13 cellular contexts compared by ENCODE assay signal in genomic region chr3:53242642-53243041, GRCh38. TPM values are rescaled to one million over a fixed set of nuclear protein-coding genes. Genes with fewer than 3 reads are reported as not detected.
DNase-seq lines count a peak whose midpoint lies in the region; TF ChIP-seq lines count a peak whose summit lies in the region.
"Had no signal": no experiment of that assay in that cellular context is flagged by ENCODE, and none has a peak within 500 bp of the region (broad histone marks: within the 10 kb centered on the region; RNA-seq: fewer than 3 reads in every experiment).

No MANE protein-coding gene starts in this region.

- H3K4me1 Mint-ChIP-seq in osteocyte (ENCODE audit: unreplicated experiment), result peaks cover 74% of the 10 kb centered on the region

- peaks cover 17% of the 10 kb centered on the region for H3K4me1 ChIP-seq in fibroblast of lung (ENCODE audit: control insufficient read depth, extremely low read depth, insufficient read depth, low read length)
- H3K4me1 ChIP-seq: BE2C, parathyroid adenoma had no signal

- H3K4me2 ChIP-seq in fibroblast of lung (ENCODE audit: extremely low read depth, insufficient read depth, low read length), result no peak overlapping the region

- H3K9me3 Mint-ChIP-seq in osteocyte (ENCODE audit: unreplicated experiment), result no peaks in the 10 kb centered on the region

- H3K36me3 Mint-ChIP-seq in osteocyte (ENCODE audit: unreplicated experiment), result peaks cover 34% of the 10 kb centered on the region

- no peaks in the 10 kb centered on the region for H3K27me3 ChIP-seq in fibroblast of lung (ENCODE audit: control insufficient read depth, insufficient read depth, low read length)
- H3K27me3 ChIP-seq: BE2C had no signal

- TF ChIP-seq CTCF in AG10803 (conservative IDR thresholded peaks at IDR 0.05; ENCODE audit: low read length) (no peak), fibroblast of lung (conservative IDR thresholded peaks at IDR 0.05 in 1 of 2, IDR thresholded peaks at IDR 0.05 in 1 of 2; ENCODE audit: low read depth in 1 of 2, low read length in 2 of 2) (no peak), osteocyte (IDR thresholded peaks at IDR 0.05) (no peak)

- no peaks in the 10 kb centered on the region for H4K20me1 ChIP-seq in fibroblast of lung (ENCODE audit: control insufficient read depth, extremely low read depth, insufficient read depth, low read length)

- H3K9me3 ChIP-seq in fibroblast of lung (ENCODE audit: control insufficient read depth, insufficient read depth, low read depth, low read length), result no peaks in the 10 kb centered on the region
- H3K9me3 ChIP-seq: BE2C had no signal

- no peaks in the 10 kb centered on the region for H3K27me3 Mint-ChIP-seq in osteocyte (ENCODE audit: unreplicated experiment)

- no peak overlapping the region for H3K9ac ChIP-seq in fibroblast of lung (ENCODE audit: insufficient read depth, low read length)
- H3K9ac ChIP-seq: parathyroid adenoma had no signal

- H2AFZ ChIP-seq in fibroblast of lung (ENCODE audit: low read length), result no peak overlapping the region
- H2AFZ ChIP-seq: parathyroid adenoma had no signal

- DNase-seq in AG10803 (ENCODE audit: low read depth), result peak; percentile 52
- DNase-seq in T1000 (lab: John Stamatoyannopoulos, UW), result peak; percentile 54
- DNase-seq in fibroblast of lung (ENCODE audit: low read depth in 2 of 2), result peak in 1 of 2 donors; percentile 32
- DNase-seq in osteocyte (ENCODE audit: extremely low spot score, unreplicated experiment), result no peak
- no peak for DNase-seq in NCI-H526 treated with DMSO at 0.1 percent for 48 hours (lab: John Stamatoyannopoulos, UW)
- no peak for DNase-seq in hepatic stellate cell (ENCODE audit: low spot score)
- no peak for DNase-seq in DMS 273 (lab: John Stamatoyannopoulos, UW; ENCODE audit: unreplicated experiment)
- DNase-seq in stimulated activated CD4-positive, alpha-beta T cell treated with anti-CD3 and anti-CD28 coated beads, Interleukin-1b, Interleukin-23, amount 100 ng/mL, for 48 hours, result no peak
- DNase-seq: left colon; stimulated activated CD4-positive, alpha-beta T cell treated with anti-CD3 and anti-CD28 coated beads, Interleukin-4, amount 100 ng/mL, for 24 hours had no signal

- peak overlapping the region; percentile 84 for H3K27ac Mint-ChIP-seq in osteocyte (ENCODE audit: unreplicated experiment)

- peaks cover 24% of the 10 kb centered on the region for H3K36me3 ChIP-seq in fibroblast of lung (ENCODE audit: control insufficient read depth, insufficient read depth, low read length)

- H3K79me2 ChIP-seq in fibroblast of lung (ENCODE audit: control insufficient read depth, insufficient read depth, low read length), result peaks cover 80% of the 10 kb centered on the region

- peak overlapping the region; percentile 34 for H3K27ac ChIP-seq in fibroblast of lung (ENCODE audit: insufficient read depth, low read length)
- H3K27ac ChIP-seq: parathyroid adenoma had no signal

- no peak overlapping the region for H3K4me3 Mint-ChIP-seq in osteocyte (ENCODE audit: unreplicated experiment)

- no peak overlapping the region for H3K4me3 ChIP-seq in AG10803 (ENCODE audit: low read length)
- no peak overlapping the region for H3K4me3 ChIP-seq in fibroblast of lung (replicated peaks in 1 of 4; ENCODE audit: control extremely low read depth in 1 of 4, insufficient read depth in 1 of 4, low read depth in 3 of 4, low read length in 4 of 4)
- H3K4me3 ChIP-seq: K562 had no signal

RNA-seq across cellular contexts. Expression of gene TKT, which starts 13.2 kb away (rescaled TPM):
- total RNA-seq in fibroblast of lung (810 and 846 TPM in 2 replicates), osteocyte (480 and 494 TPM in 2 replicates)
- polyA plus RNA-seq in fibroblast of lung, result 163 and 225 TPM in 2 replicates
- polyA plus RNA-seq in fibroblast of lung (2012), result 422 and 584 TPM in 2 replicates
- 303 and 311 TPM in 2 replicates for polyA minus RNA-seq in fibroblast of lung (ENCODE audit: low replicate concordance)

Comparison
In these comparisons a context has a peak if more than half of its experiments do, and no peak if none do; other contexts are left out.
1. DNase-seq: peak in AG10803 (single experiment) and T1000 (single experiment); none in osteocyte (single experiment), NCI-H526 treated with DMSO at 0.1 percent for 48 hours (single experiment), hepatic stellate cell (single experiment), DMS 273 (single experiment) and stimulated activated CD4-positive, alpha-beta T cell treated with anti-CD3 and anti-CD28 coated beads, Interleukin-1b, Interleukin-23, amount 100 ng/mL, for 48 hours (single experiment).